Comparison of ENCODE assay signal across 28 cellular contexts in the genomic region with DNA sequence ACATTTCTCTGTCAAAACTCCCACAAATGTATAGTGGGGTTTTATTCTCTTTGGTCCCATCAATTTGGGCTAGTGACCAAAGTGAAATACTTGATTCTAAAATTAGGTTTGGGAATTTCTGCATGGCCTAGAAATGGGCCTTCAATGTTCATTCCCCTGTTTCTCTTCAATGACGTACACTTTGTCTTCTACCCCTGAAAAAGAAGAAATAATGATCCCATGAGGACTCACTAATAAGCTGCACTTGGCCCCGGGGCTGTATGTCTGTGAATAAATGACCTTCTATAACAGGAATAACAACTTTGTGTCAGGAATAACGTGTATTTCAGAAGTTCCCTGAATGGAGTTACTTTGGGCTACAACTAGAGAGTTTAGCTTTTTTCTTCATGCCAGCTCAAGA. TPM values are rescaled to one million over a fixed set of nuclear protein-coding genes. Genes with fewer than 3 reads are reported as not detected.
"Had no signal": no experiment of that assay in that cellular context is flagged by ENCODE, and none has a peak within 500 bp of the region (broad histone marks: within the 10 kb centered on the region; RNA-seq: fewer than 3 reads in every experiment).

No MANE protein-coding gene starts in this region.

- H3K27me3 ChIP-seq: brain microvascular endothelial cell, Peyer's patch had no signal

- H3K9me3 ChIP-seq: Peyer's patch had no signal

- H3K4me1 ChIP-seq: Peyer's patch had no signal

- H3K27ac ChIP-seq: Peyer's patch, RWPE1 had no signal

- DNase-seq: activated B cell treated with CpG ODN at 0.5 μM for 24 hours; activated CD4-positive, alpha-beta T cell treated with anti-CD3 and anti-CD28 coated beads for 1 hour; activated CD4-positive, alpha-beta T cell treated with anti-CD3 and anti-CD28 coated beads, Interleukin-2, amount 10 ng/mL, durations not matched to agents 24 days and 14 days; activated CD4-positive, alpha-beta T cell treated with anti-CD3 and anti-CD28 coated beads, Interleukin-2, amount 50 U/mL, for 48 hours; activated CD8-positive, alpha-beta memory T cell treated with anti-CD3 and anti-CD28 coated beads, Interleukin-2, amount 10 ng/mL, durations not matched to agents 7 days and 5 days; activated effector memory CD4-positive, alpha-beta T cell treated with Interleukin-2 at 50 U/mL for 16 hours; activated naive CD4-positive, alpha-beta T cell; activated T-cell treated with anti-CD3 and anti-CD28 coated beads, Interleukin-2, amount 50 U/mL, for 24 hours; amniotic stem cell; brain microvascular endothelial cell; KG1; NCI-H1048; NCI-H146; NCI-H187 treated with DMSO at 0.1 percent for 48 hours; NCI-H2081 treated with DMSO at 0.1 percent for 48 hours; NCI-H446; NCI-H524; Peyer's patch; SHP77 treated with DMSO at 0.1 percent for 48 hours; T-helper 17 cell; T1000 had no signal

- ATAC-seq: activated CD8-positive, alpha-beta memory T cell treated with anti-CD3 and anti-CD28 coated beads, Interleukin-2, amount 10 ng/mL, durations not matched to agents 7 days and 5 days; T-helper 17 cell had no signal

- H3K36me3 ChIP-seq: brain microvascular endothelial cell, Peyer's patch had no signal

- H3K4me3 ChIP-seq: Peyer's patch had no signal

RNA-seq across cellular contexts. Expression of a gene that starts 20.2 kb away (rescaled TPM):
- total RNA-seq: activated B cell treated with CpG ODN at 0.5 μM for 24 hours; activated CD4-positive, alpha-beta T cell treated with anti-CD3 and anti-CD28 coated beads, Interleukin-2, amount 10 ng/mL, durations not matched to agents 24 days and 14 days; activated CD8-positive, alpha-beta memory T cell treated with anti-CD3 and anti-CD28 coated beads, Interleukin-2, amount 10 ng/mL, durations not matched to agents 7 days and 5 days; activated T-helper 1 cell treated with anti-CD3 and anti-CD28 coated beads, Interleukin-12 subunit alpha, Interleukin-12 subunit beta, Interleukin-2, Interleukin-4 antibody, amounts not matched to agents 30 ng/mL and 10 ng/mL and 1 ng/mL, durations not matched to agents 14 hours and 24 hours and 36 hours; astrocyte; LHCN-M2; M059J; Peyer's patch; SK-MEL-5; T-helper 17 cell had no signal
- polyA plus RNA-seq: IgD-negative memory B cell had no signal

RNA-seq across cellular contexts. Expression of a gene that starts 28.4 kb away (rescaled TPM):
- total RNA-seq: activated B cell treated with CpG ODN at 0.5 μM for 24 hours; activated CD4-positive, alpha-beta T cell treated with anti-CD3 and anti-CD28 coated beads, Interleukin-2, amount 10 ng/mL, durations not matched to agents 24 days and 14 days; activated CD8-positive, alpha-beta memory T cell treated with anti-CD3 and anti-CD28 coated beads, Interleukin-2, amount 10 ng/mL, durations not matched to agents 7 days and 5 days; activated T-helper 1 cell treated with anti-CD3 and anti-CD28 coated beads, Interleukin-12 subunit alpha, Interleukin-12 subunit beta, Interleukin-2, Interleukin-4 antibody, amounts not matched to agents 30 ng/mL and 10 ng/mL and 1 ng/mL, durations not matched to agents 14 hours and 24 hours and 36 hours; astrocyte; LHCN-M2; M059J; Peyer's patch; T-helper 17 cell had no signal
- polyA plus RNA-seq: IgD-negative memory B cell had no signal

RNA-seq across cellular contexts. Expression of a gene that starts 49.3 kb away (rescaled TPM):
- total RNA-seq: activated B cell treated with CpG ODN at 0.5 μM for 24 hours; activated CD4-positive, alpha-beta T cell treated with anti-CD3 and anti-CD28 coated beads, Interleukin-2, amount 10 ng/mL, durations not matched to agents 24 days and 14 days; activated CD8-positive, alpha-beta memory T cell treated with anti-CD3 and anti-CD28 coated beads, Interleukin-2, amount 10 ng/mL, durations not matched to agents 7 days and 5 days; activated T-helper 1 cell treated with anti-CD3 and anti-CD28 coated beads, Interleukin-12 subunit alpha, Interleukin-12 subunit beta, Interleukin-2, Interleukin-4 antibody, amounts not matched to agents 30 ng/mL and 10 ng/mL and 1 ng/mL, durations not matched to agents 14 hours and 24 hours and 36 hours; astrocyte; LHCN-M2; M059J; Peyer's patch; SK-MEL-5; T-helper 17 cell had no signal
- polyA plus RNA-seq: IgD-negative memory B cell had no signal
